8 cellular contexts compared by ENCODE assay signal in the genomic region with DNA sequence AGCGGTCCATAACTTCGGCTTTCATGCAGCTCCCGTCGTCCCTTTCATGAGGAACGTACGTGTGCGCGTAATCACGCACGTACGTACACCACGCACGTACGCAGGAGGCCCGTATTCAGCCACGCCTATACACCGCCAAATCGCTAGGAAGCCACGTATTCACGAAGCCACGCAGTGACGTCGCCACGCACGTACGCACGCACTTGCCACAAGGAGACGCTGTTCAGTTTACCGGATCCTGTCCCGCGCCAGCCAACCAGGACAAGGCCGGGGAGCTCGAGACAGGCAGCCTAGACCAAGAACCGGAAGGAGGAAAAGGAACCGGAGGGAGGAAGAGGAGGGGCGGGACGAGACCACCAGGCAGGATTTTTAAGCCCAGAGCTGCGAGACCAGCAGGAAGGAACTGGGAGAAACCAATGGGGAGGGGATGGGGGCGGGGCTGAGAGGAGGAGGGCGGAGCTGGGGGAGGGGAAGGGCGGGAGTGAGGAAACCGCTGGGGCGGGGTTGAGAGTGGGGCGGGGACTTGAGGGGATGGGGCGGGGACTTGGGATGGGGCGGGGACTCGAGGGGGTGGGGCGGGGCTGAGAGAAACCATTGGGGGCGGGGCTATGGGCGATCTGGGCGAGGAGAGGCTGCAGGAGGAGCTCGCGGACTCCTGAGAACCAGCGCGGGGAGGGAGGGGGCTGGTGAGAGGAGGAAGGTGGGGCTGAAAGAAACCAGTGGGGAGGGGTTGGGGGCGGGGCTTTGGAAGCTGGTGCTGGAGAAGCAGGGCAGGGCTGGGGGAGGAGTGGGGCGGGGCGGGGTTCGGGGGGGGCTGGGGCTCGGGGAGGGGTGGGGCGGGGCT. TPM values are rescaled to one million over a fixed set of nuclear protein-coding genes. Genes with fewer than 3 reads are reported as not detected.
DNase-seq lines count a peak whose midpoint lies in the region; ATAC-seq and TF ChIP-seq lines count a peak whose summit lies in the region.

A gene (minus strand): TSS at position 65 of the 844 bp plus-strand sequence. CDS start 4,617 bp downstream, outside the sequence.

- H3K27ac Mint-ChIP-seq in osteocyte (ENCODE audit: unreplicated experiment), result peak within 1 kb of the TSS; percentile 100

- no peaks in the 10 kb centered on the region for H3K9me3 ChIP-seq in thymus (ENCODE audit: control insufficient read depth)

- peak within 1 kb of the TSS; percentile 78 for H3K4me3 ChIP-seq in GM12865 (ENCODE audit: low read depth, low read length)
- H3K4me3 ChIP-seq in thymus (ENCODE audit: low read length), result peak within 1 kb of the TSS; percentile 53

- WGBS in thymus, result 1% methylated on average over 55 of the region's 61 CpGs

- peaks cover 5% of the 10 kb centered on the region for H3K36me3 ChIP-seq in thymus (ENCODE audit: control insufficient read depth, insufficient read depth)

- ATAC-seq in HG02763 (IDR thresholded peaks at IDR 0.05; ENCODE audit: unreplicated experiment), result peak; percentile 74

- peak; percentile 48 for TF ChIP-seq CTCF in GM12865 (IDR thresholded peaks at IDR 0.05; ENCODE audit: insufficient read depth, low read depth, low read length, missing control alignments)
- TF ChIP-seq CTCF in osteocyte (IDR thresholded peaks at IDR 0.05), result peak; percentile 59

- H3K27me3 ChIP-seq in thymus (ENCODE audit: control insufficient read depth, insufficient read depth), result no peaks in the 10 kb centered on the region

- H3K4me1 ChIP-seq in thymus (ENCODE audit: control insufficient read depth, insufficient read depth, low read length), result no peaks in the 10 kb centered on the region

- H3K27ac ChIP-seq in thymus (ENCODE audit: low read depth), result peak within 1 kb of the TSS; percentile 94

- DNase-seq in GM12865 (ENCODE audit: low read depth), result peak; percentile 98
- DNase-seq in NCI-H1417 (lab: John Stamatoyannopoulos, UW), result peak; percentile 92 to 99 (median 98)
- DNase-seq in SW 1271 (lab: John Stamatoyannopoulos, UW), result peak; percentile 90 to 93
- peak; percentile 80 for DNase-seq in activated naive CD8-positive, alpha-beta T cell treated with anti-CD3 and anti-CD28 coated beads, Interleukin-2, amount 50 U/mL, for 16 hours (ENCODE audit: low read depth, low spot score)
- DNase-seq in head of caudate nucleus, result peak; percentile 86 to 98 (median 93)
- DNase-seq in osteocyte (ENCODE audit: extremely low spot score, unreplicated experiment), result peak; percentile 97

- intact Hi-C loops in head of caudate nucleus (cut with DNase I), result no loop called here

- H3K9me3 Mint-ChIP-seq in osteocyte (ENCODE audit: unreplicated experiment), result no peaks in the 10 kb centered on the region

- H3K4me1 Mint-ChIP-seq in osteocyte (ENCODE audit: unreplicated experiment), result peaks cover 4% of the 10 kb centered on the region

- H3K4me3 Mint-ChIP-seq in osteocyte (ENCODE audit: unreplicated experiment), result peak within 1 kb of the TSS; percentile 84

- H3K27me3 Mint-ChIP-seq in osteocyte (ENCODE audit: unreplicated experiment), result no peaks in the 10 kb centered on the region

- peaks cover 4% of the 10 kb centered on the region for H3K36me3 Mint-ChIP-seq in osteocyte (ENCODE audit: unreplicated experiment)

RNA-seq across cellular contexts. Expression of the gene that starts here (rescaled TPM):
- 34.5 and 39.3 TPM in 2 replicates for total RNA-seq in osteocyte
- 57.3 TPM for polyA plus RNA-seq in thymus

Comparison
In these comparisons a context has a peak if more than half of its experiments do, and no peak if none do; other contexts are left out.
1. Peak in every context shown above with its lines: DNase-seq, ATAC-seq, H3K4me3 ChIP-seq and H3K27ac ChIP-seq.